ENCODE assay signal across 2 cellular contexts in genomic region chr4:116926631-116927295, GRCh38.
TF ChIP-seq lines count a peak whose summit lies in the region.

No MANE protein-coding gene starts in this region.

TF ChIP-seq in SK-N-SH, 30 proteins besides CTCF, POLR2A, EP300 and RAD21 (continued from another document):
- no peak for TF ChIP-seq ZBTB33 (IDR thresholded peaks at IDR 0.05; ENCODE audit: borderline replicate concordance, low read depth)
- TF ChIP-seq MEF2A (IDR thresholded peaks at IDR 0.05; ENCODE audit: borderline replicate concordance, low read depth): no peak
- TF ChIP-seq PBX3 (IDR thresholded peaks at IDR 0.05): no peak
- no peak for TF ChIP-seq ELF1 (IDR thresholded peaks at IDR 0.05)
- TF ChIP-seq MAX (IDR thresholded peaks at IDR 0.05; ENCODE audit: low read depth): no peak
- TF ChIP-seq SMC3 (IDR thresholded peaks at IDR 0.05; ENCODE audit: low read depth, low read length): no peak
- TF ChIP-seq MXI1 (IDR thresholded peaks at IDR 0.05; ENCODE audit: low read depth, low read length): no peak
- TF ChIP-seq USF2 (IDR thresholded peaks at IDR 0.05; ENCODE audit: borderline replicate concordance, low read depth, low read length): no peak
- no peak for TF ChIP-seq USF1 (IDR thresholded peaks at IDR 0.05; ENCODE audit: borderline replicate concordance, low read depth)

TF ChIP-seq in SK-N-SH treated with all-trans-retinoic acid at 6 μM for 48 hours, 23 proteins besides CTCF, POLR2A, EP300 and RAD21 (continued from another document):
- TF ChIP-seq BACH2 (CRISPR knock-in tag; IDR thresholded peaks at IDR 0.05; ENCODE audit: borderline replicate concordance): no peak
- TF ChIP-seq ZNF565 (CRISPR knock-in tag; conservative IDR thresholded peaks at IDR 0.05; ENCODE audit: low read depth): no peak
- TF ChIP-seq GLIS3 (CRISPR knock-in tag; IDR thresholded peaks at IDR 0.05): no peak
- TF ChIP-seq ZC3H10 (CRISPR knock-in tag; IDR thresholded peaks at IDR 0.05): no peak
- TF ChIP-seq CSRNP3 (CRISPR knock-in tag; IDR thresholded peaks at IDR 0.05): no peak
- TF ChIP-seq SNAI2 (CRISPR knock-in tag; IDR thresholded peaks at IDR 0.05): no peak
- TF ChIP-seq ESRRG (CRISPR knock-in tag; IDR thresholded peaks at IDR 0.05): no peak
